8 cellular contexts compared by ENCODE assay signal in genomic region chr3:171460226-171461086, GRCh38. TPM values are rescaled to one million over a fixed set of nuclear protein-coding genes. Genes with fewer than 3 reads are reported as not detected.
A peak's percentile ranks its signal among the peaks of the same experiment; 100 is the strongest.
DNase-seq lines count a peak whose midpoint lies in the region; ATAC-seq and TF ChIP-seq lines count a peak whose summit lies in the region.

Gene TNIK (minus strand): TSS chr3:171460405. CDS start chr3:171460063, 342 bp downstream.

- no peaks in the 10 kb centered on the region for H3K36me3 Mint-ChIP-seq in naive B cell
- peaks cover 11% of the 10 kb centered on the region for H3K36me3 Mint-ChIP-seq in stimulated activated effector memory CD8-positive, alpha-beta T cell treated with anti-CD3 and anti-CD28 coated beads, Interleukin-12 subunit alpha, Interleukin-12 subunit beta, amount 100 ng/mL, for 72 hours

- H3K27me3 ChIP-seq in HUES64 (ENCODE audit: insufficient read depth, low read length) (peaks cover 44% of the 10 kb centered on the region), esophagus squamous epithelium (peaks cover 0 to 11% (median 0%) of the 10 kb centered on the region in 4 donors)

- ATAC-seq in GM21515 (IDR thresholded peaks at IDR 0.05; ENCODE audit: unreplicated experiment), result peak; percentile 75
- peak; percentile 82 to 85 for ATAC-seq in naive B cell (ENCODE audit: low read depth in 2 of 2)
- peak; percentile 88 for ATAC-seq in stimulated activated effector memory CD8-positive, alpha-beta T cell treated with anti-CD3 and anti-CD28 coated beads, Interleukin-12 subunit alpha, Interleukin-12 subunit beta, amount 100 ng/mL, for 72 hours

- H3K4me3 Mint-ChIP-seq in naive B cell, result peak within 1 kb of the TSS; percentile 78 to 97 (median 96)
- H3K4me3 Mint-ChIP-seq in stimulated activated effector memory CD8-positive, alpha-beta T cell treated with anti-CD3 and anti-CD28 coated beads, Interleukin-12 subunit alpha, Interleukin-12 subunit beta, amount 100 ng/mL, for 72 hours, result peak within 1 kb of the TSS; percentile 88

- H3K27me3 Mint-ChIP-seq in naive B cell, result peaks cover 6 to 12% (median 11%) of the 10 kb centered on the region in 3 donors

- H3K9me3 ChIP-seq in HUES64 (ENCODE audit: insufficient read depth, low read depth, low read length) (no peaks in the 10 kb centered on the region), esophagus squamous epithelium (no peaks in the 10 kb centered on the region)

- peak within 1 kb of the TSS; percentile 59 for H3K9ac ChIP-seq in HUES64 (ENCODE audit: low read depth, low read length)

- H3K4me1 ChIP-seq in HUES64 (ENCODE audit: insufficient read depth, low read length) (peaks cover 30% of the 10 kb centered on the region), esophagus squamous epithelium (peaks cover 5 to 59% (median 9%) of the 10 kb centered on the region in 3 donors)

- peaks cover 38 to 46% (median 39%) of the 10 kb centered on the region in 3 donors for H3K4me1 Mint-ChIP-seq in naive B cell
- peaks cover 49% of the 10 kb centered on the region for H3K4me1 Mint-ChIP-seq in stimulated activated effector memory CD8-positive, alpha-beta T cell treated with anti-CD3 and anti-CD28 coated beads, Interleukin-12 subunit alpha, Interleukin-12 subunit beta, amount 100 ng/mL, for 72 hours

- WGBS in HUES64, result under 1% methylated on average over 63 of the region's 66 CpGs
- 0% methylated on average over 14 of the region's 66 CpGs for WGBS in esophagus squamous epithelium, 2 donors

- H3K27ac Mint-ChIP-seq in naive B cell, result peak within 1 kb of the TSS; percentile 40 to 93 (median 88)
- H3K27ac Mint-ChIP-seq in stimulated activated effector memory CD8-positive, alpha-beta T cell treated with anti-CD3 and anti-CD28 coated beads, Interleukin-12 subunit alpha, Interleukin-12 subunit beta, amount 100 ng/mL, for 72 hours, result peak within 1 kb of the TSS; percentile 81

- no peaks in the 10 kb centered on the region for H3K9me3 Mint-ChIP-seq in naive B cell
- no peaks in the 10 kb centered on the region for H3K9me3 Mint-ChIP-seq in stimulated activated effector memory CD8-positive, alpha-beta T cell treated with anti-CD3 and anti-CD28 coated beads, Interleukin-12 subunit alpha, Interleukin-12 subunit beta, amount 100 ng/mL, for 72 hours

- peak in 3 of 6 experiments; percentile 22 to 37 (median 34) for TF ChIP-seq CTCF in esophagus squamous epithelium (IDR thresholded peaks at IDR 0.05)

- H3K4me3 ChIP-seq in HUES64 (ENCODE audit: low read length), result peak within 1 kb of the TSS; percentile 87
- H3K4me3 ChIP-seq in esophagus squamous epithelium, result peak within 1 kb of the TSS; percentile 73 to 96 (median 80)

- no peaks in the 10 kb centered on the region for H3K36me3 ChIP-seq in HUES64 (ENCODE audit: insufficient read depth, low read length)
- H3K36me3 ChIP-seq in esophagus squamous epithelium, result no peaks in the 10 kb centered on the region

- H3K27ac ChIP-seq in HUES64 (ENCODE audit: low read depth, low read length), result peak within 1 kb of the TSS; percentile 70; the same call in 1 of the 2 replicates
- H3K27ac ChIP-seq in esophagus squamous epithelium, result peak within 1 kb of the TSS; percentile 72 to 88 (median 86)

- peak in 2 of 4 donors; percentile 35 to 60 for TF ChIP-seq POLR2A in esophagus squamous epithelium (IDR thresholded peaks at IDR 0.05)

- intact Hi-C loops in esophagus squamous epithelium (cut with DNase I), result no loop called here

- DNase-seq in DMS153 (lab: John Stamatoyannopoulos, UW) (peak; percentile 86), OCI-M2 (lab: John Stamatoyannopoulos, UW; ENCODE audit: unreplicated experiment) (peak; percentile 76), esophagus squamous epithelium (lab: John Stamatoyannopoulos, UW) (peak; percentile 55), naive B cell (peak; percentile 78)
- DNase-seq in activated T-cell treated with anti-CD3 and anti-CD28 coated beads, Interleukin-2, amount 50 U/mL, for 48 hours, result peak; percentile 95 to 96
- DNase-seq in stimulated activated effector memory CD8-positive, alpha-beta T cell treated with anti-CD3 and anti-CD28 coated beads, Interleukin-12 subunit alpha, Interleukin-12 subunit beta, amount 100 ng/mL, for 72 hours (ENCODE audit: low spot score in 2 of 2), result peak; percentile 75 to 94

RNA-seq across cellular contexts. Expression of gene TNIK, which starts in this region (rescaled TPM):
- polyA plus RNA-seq in HUES64 (2013, experiment 1 of 2), result 30.8 TPM
- polyA plus RNA-seq in HUES64 (2013, experiment 2 of 2), result 32.2 TPM
- 10 to 100 TPM in 1 of 4 donors, 1 to 10 TPM in 3; 2.2 to 11.6 (median 4.7) TPM for total RNA-seq in esophagus squamous epithelium
- 1 to 10 TPM in 3 of 6 donors, under 1 TPM in 2, not detected in 1; 0.58 to 1.8 (median 1.1) TPM for polyA plus RNA-seq in naive B cell (ENCODE audit: low read depth in 6 of 6)

Comparison
In these comparisons a context has a peak if more than half of its experiments do, and no peak if none do; other contexts are left out.
1. Peak in every context shown above with its lines: DNase-seq, ATAC-seq, H3K4me3 ChIP-seq and H3K27ac ChIP-seq.